27 cellular contexts compared by ENCODE assay signal in the genomic region with DNA sequence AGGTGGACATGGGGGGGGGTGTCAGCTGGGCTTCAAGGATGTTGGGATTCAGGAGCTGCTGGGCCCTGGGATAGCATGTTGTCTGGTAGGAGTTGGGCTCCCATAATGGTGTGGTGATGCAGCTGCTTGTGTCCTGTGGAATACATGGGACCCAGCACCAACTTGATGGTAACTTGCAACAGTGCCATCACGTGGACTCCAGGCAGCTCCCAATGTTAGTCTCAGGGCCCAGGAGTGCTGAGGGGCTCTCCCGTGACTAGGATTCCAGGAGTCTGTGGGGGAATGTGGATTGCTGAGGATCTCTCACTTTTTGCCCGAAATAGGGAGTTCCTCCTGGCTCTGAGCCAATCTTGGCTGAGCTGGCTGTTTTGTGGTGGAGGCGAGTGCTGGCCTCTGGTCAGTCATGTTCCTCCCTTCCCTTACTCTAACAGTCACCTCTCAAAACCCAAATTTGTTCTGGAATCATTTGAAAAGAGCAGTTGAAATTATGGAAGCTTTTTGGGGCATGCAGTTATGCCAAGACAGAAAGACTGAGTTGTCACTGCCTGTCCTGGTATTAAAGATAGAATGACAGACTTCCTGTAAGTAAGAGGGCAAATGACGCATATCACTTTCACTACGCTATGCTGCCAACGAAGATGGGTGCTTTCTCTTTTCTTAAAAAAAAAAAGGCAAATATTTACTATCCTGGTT.
"Had no signal": no experiment of that assay in that cellular context is flagged by ENCODE, and none has a peak within 500 bp of the region (broad histone marks: within the 10 kb centered on the region; RNA-seq: fewer than 3 reads in every experiment).

No MANE protein-coding gene starts in this region.

- H3K36me3 Mint-ChIP-seq: activated naive CD8-positive, alpha-beta T cell; stimulated activated effector memory CD8-positive, alpha-beta T cell treated with anti-CD3 and anti-CD28 coated beads, Interleukin-12 subunit alpha, Interleukin-12 subunit beta, amount 100 ng/mL, for 72 hours had no signal

- H3K27me3 ChIP-seq: stomach, suprapubic skin, transverse colon had no signal

- H3K4me3 ChIP-seq: lower lobe of right lung, mucosa of descending colon, stomach, suprapubic skin, transverse colon had no signal

- H3K27ac Mint-ChIP-seq: activated B cell treated with CpG ODN at 0.5 μM for 24 hours; activated CD4-positive, alpha-beta T cell treated with anti-CD3 and anti-CD28 coated beads for 36 hours; activated naive CD8-positive, alpha-beta T cell; activated T-cell treated with anti-CD3 and anti-CD28 coated beads, Interleukin-2, amount 50 U/mL, for 24 hours; activated T-helper 17 cell treated with anti-CD3 and anti-CD28 coated beads, Interleukin-2, amount 50 U/mL, for 72 hours; nephron progenitor cell; stimulated activated effector memory CD8-positive, alpha-beta T cell treated with anti-CD3 and anti-CD28 coated beads, Interleukin-12 subunit alpha, Interleukin-12 subunit beta, amount 100 ng/mL, for 72 hours had no signal

- ATAC-seq: activated CD4-positive, alpha-beta T cell treated with anti-CD3 and anti-CD28 coated beads for 36 hours; activated T-helper 17 cell treated with anti-CD3 and anti-CD28 coated beads, Interleukin-2, amount 50 U/mL, for 72 hours; left cardiac atrium; mucosa of descending colon had no signal

- H3K4me1 Mint-ChIP-seq: activated B cell treated with CpG ODN at 0.5 μM for 24 hours; activated T-helper 17 cell treated with anti-CD3 and anti-CD28 coated beads, Interleukin-2, amount 50 U/mL, for 72 hours; nephron progenitor cell; stimulated activated effector memory CD8-positive, alpha-beta T cell treated with anti-CD3 and anti-CD28 coated beads, Interleukin-12 subunit alpha, Interleukin-12 subunit beta, amount 100 ng/mL, for 72 hours had no signal

- H3K9me3 ChIP-seq: lower lobe of right lung, stomach, suprapubic skin, transverse colon had no signal

- H3K27me3 Mint-ChIP-seq: activated B cell treated with CpG ODN at 0.5 μM for 24 hours; activated CD4-positive, alpha-beta T cell treated with anti-CD3 and anti-CD28 coated beads for 36 hours; activated naive CD8-positive, alpha-beta T cell; activated T-cell treated with anti-CD3 and anti-CD28 coated beads, Interleukin-2, amount 50 U/mL, for 24 hours; activated T-helper 17 cell treated with anti-CD3 and anti-CD28 coated beads, Interleukin-2, amount 50 U/mL, for 72 hours had no signal

- H3K4me3 Mint-ChIP-seq: activated B cell treated with CpG ODN at 0.5 μM for 24 hours; activated CD4-positive, alpha-beta T cell treated with anti-CD3 and anti-CD28 coated beads for 36 hours; activated naive CD8-positive, alpha-beta T cell; activated T-cell treated with anti-CD3 and anti-CD28 coated beads, Interleukin-2, amount 50 U/mL, for 24 hours; activated T-helper 17 cell treated with anti-CD3 and anti-CD28 coated beads, Interleukin-2, amount 50 U/mL, for 72 hours; nephron progenitor cell; stimulated activated effector memory CD8-positive, alpha-beta T cell treated with anti-CD3 and anti-CD28 coated beads, Interleukin-12 subunit alpha, Interleukin-12 subunit beta, amount 100 ng/mL, for 72 hours had no signal

- H3K36me3 ChIP-seq: lower lobe of right lung, stomach, suprapubic skin, transverse colon had no signal

- DNase-seq: activated B cell treated with CpG ODN at 0.5 μM for 24 hours; activated CD4-positive, alpha-beta T cell treated with anti-CD3 and anti-CD28 coated beads for 36 hours; activated CD4-positive, alpha-beta T cell treated with anti-CD3 and anti-CD28 coated beads, Interleukin-2, amount 50 U/mL, for 4 hours; activated CD8-positive, alpha-beta memory T cell treated with anti-CD3 and anti-CD28 coated beads for 24 hours; activated CD8-positive, alpha-beta memory T cell treated with anti-CD3 and anti-CD28 coated beads, Interleukin-2, amount 50 U/mL, for 4 hours; activated T-cell treated with anti-CD3 and anti-CD28 coated beads, Interleukin-2, amount 50 U/mL, for 24 hours; central memory CD4-positive, alpha-beta T cell; dermis blood vessel endothelial cell; effector CD8-positive, alpha-beta T cell; foreskin melanocyte; glutamatergic neuron; hypothalamus; left cardiac atrium; lower lobe of right lung; mesendoderm; mucosa of descending colon; nephron progenitor cell; nucleus accumbens; posterior cingulate gyrus; small intestine; stimulated activated CD4-positive, alpha-beta T cell treated with anti-CD3 and anti-CD28 coated beads, Interleukin-2, amount 100 ng/mL, for 24 hours; stomach; transverse colon had no signal
